Comparison of ENCODE assay signal across 36 cellular contexts in genomic region chr10:103095005-103095404, GRCh38.
"Had no signal": no experiment of that assay in that cellular context is flagged by ENCODE, and none has a peak within 500 bp of the region (broad histone marks: within the 10 kb centered on the region; RNA-seq: fewer than 3 reads in every experiment).

No MANE protein-coding gene starts in this region.

- H3K27ac ChIP-seq: adrenal gland, body of pancreas, brain microvascular endothelial cell, breast epithelium, VCaP had no signal

- H3K4me1 ChIP-seq: adrenal gland, body of pancreas, breast epithelium had no signal

- H3K4me1 Mint-ChIP-seq: activated naive CD4-positive, alpha-beta T cell treated with anti-CD3 and anti-CD28 coated beads, Interleukin-2, amount 10 ng/mL, durations not matched to agents 7 days and 5 days; activated T-helper 17 cell treated with anti-CD3 and anti-CD28 coated beads, Interleukin-2, amount 50 U/mL, for 72 hours; central memory CD8-positive, alpha-beta T cell had no signal

- ATAC-seq: activated CD8-positive, alpha-beta T cell treated with anti-CD3 and anti-CD28 coated beads for 36 hours; activated naive CD4-positive, alpha-beta T cell treated with anti-CD3 and anti-CD28 coated beads, Interleukin-2, amount 50 U/mL, for 72 hours; activated T-cell treated with anti-CD3 and anti-CD28 coated beads, Interleukin-2, amount 50 U/mL, for 4 hours; activated T-cell treated with anti-CD3 and anti-CD28 coated beads, Interleukin-2, amount 50 U/mL, for 72 hours; activated T-helper 17 cell treated with anti-CD3 and anti-CD28 coated beads, Interleukin-2, amount 50 U/mL, for 72 hours; body of pancreas had no signal

- H3K27ac Mint-ChIP-seq: activated B cell treated with CpG ODN at 0.5 μM for 24 hours; activated CD4-positive, alpha-beta memory T cell treated with anti-CD3 and anti-CD28 coated beads for 36 hours; activated CD4-positive, alpha-beta T cell treated with anti-CD3 and anti-CD28 coated beads, Interleukin-2, amount 10 ng/mL, durations not matched to agents 24 days and 14 days; activated CD8-positive, alpha-beta T cell treated with anti-CD3 and anti-CD28 coated beads for 36 hours; activated naive CD4-positive, alpha-beta T cell treated with anti-CD3 and anti-CD28 coated beads, Interleukin-2, amount 10 ng/mL, durations not matched to agents 7 days and 5 days; activated naive CD4-positive, alpha-beta T cell treated with anti-CD3 and anti-CD28 coated beads, Interleukin-2, amount 50 U/mL, for 72 hours; activated naive CD8-positive, alpha-beta T cell treated with anti-CD3 and anti-CD28 coated beads for 36 hours; activated T-helper 1 cell treated with anti-CD3 and anti-CD28 coated beads, Interleukin-12 subunit alpha, Interleukin-12 subunit beta, Interleukin-2, Interleukin-4 antibody, amounts not matched to agents 30 ng/mL and 10 ng/mL and 1 ng/mL, durations not matched to agents 14 hours and 24 hours and 36 hours; activated T-helper 17 cell treated with anti-CD3 and anti-CD28 coated beads, Interleukin-2, amount 50 U/mL, for 72 hours; T-helper 1 cell treated with Interleukin-12 subunit alpha and Interleukin-12 subunit beta and Interleukin-4 antibody, amounts not matched to agents 30 μg/mL and 1 μg/mL, for 36 hours; T-helper 2 cell treated with Interferon-gamma antibody and Interleukin-4, amounts not matched to agents 5 μg/mL and 100 μg/mL, for 36 hours had no signal

- H3K4me3 ChIP-seq: adrenal gland, body of pancreas, breast epithelium had no signal

- DNase-seq: activated B cell treated with CpG ODN at 0.5 μM for 24 hours; activated CD4-positive, alpha-beta memory T cell treated with anti-CD3 and anti-CD28 coated beads for 36 hours; activated CD4-positive, alpha-beta T cell treated with anti-CD3 and anti-CD28 coated beads for 4 hours; activated CD4-positive, alpha-beta T cell treated with anti-CD3 and anti-CD28 coated beads, Interleukin-2, amount 10 ng/mL, durations not matched to agents 24 days and 14 days; activated CD4-positive, alpha-beta T cell treated with anti-CD3 and anti-CD28 coated beads, Interleukin-2, amount 50 U/mL, for 1 hour; activated CD4-positive, alpha-beta T cell treated with anti-CD3 and anti-CD28 coated beads, Interleukin-2, amount 50 U/mL, for 4 hours; activated CD4-positive, CD25-positive, alpha-beta regulatory T cell treated with anti-CD3 and anti-CD28 coated beads, Interleukin-2, amount 50 U/mL, for 72 hours; activated CD8-positive, alpha-beta memory T cell treated with anti-CD3 and anti-CD28 coated beads, Interleukin-2, amount 50 U/mL, for 4 hours; activated CD8-positive, alpha-beta T cell treated with anti-CD3 and anti-CD28 coated beads for 36 hours; activated effector memory CD4-positive, alpha-beta T cell treated with anti-CD3 and anti-CD28 coated beads, Interleukin-2, amount 50 U/mL, for 16 hours; activated gamma-delta T cell treated with Interleukin-2 at 50 U/mL for 16 hours; activated naive CD4-positive, alpha-beta T cell; activated naive CD4-positive, alpha-beta T cell treated with anti-CD3 and anti-CD28 coated beads, Interleukin-2, amount 10 ng/mL, durations not matched to agents 7 days and 5 days; activated naive CD8-positive, alpha-beta T cell treated with anti-CD3 and anti-CD28 coated beads for 36 hours; activated T-cell treated with anti-CD3 and anti-CD28 coated beads for 4 hours; activated T-cell treated with anti-CD3 and anti-CD28 coated beads, Interleukin-2, amount 50 U/mL, for 1 hour; activated T-cell treated with anti-CD3 and anti-CD28 coated beads, Interleukin-2, amount 50 U/mL, for 4 hours; activated T-cell treated with anti-CD3 and anti-CD28 coated beads, Interleukin-2, amount 50 U/mL, for 72 hours; adrenal gland; amniotic stem cell; aorta; body of pancreas; brain microvascular endothelial cell; cerebellar nuclear complex; T-helper 1 cell; T-helper 2 cell; T-helper 9 cell had no signal

- H3K9me3 ChIP-seq: adrenal gland, body of pancreas, breast epithelium had no signal

- H3K27me3 Mint-ChIP-seq: activated B cell treated with CpG ODN at 0.5 μM for 24 hours; activated CD4-positive, alpha-beta memory T cell treated with anti-CD3 and anti-CD28 coated beads for 36 hours; activated CD4-positive, alpha-beta T cell treated with anti-CD3 and anti-CD28 coated beads, Interleukin-2, amount 10 ng/mL, durations not matched to agents 24 days and 14 days; activated CD8-positive, alpha-beta T cell treated with anti-CD3 and anti-CD28 coated beads for 36 hours; activated naive CD4-positive, alpha-beta T cell treated with anti-CD3 and anti-CD28 coated beads, Interleukin-2, amount 10 ng/mL, durations not matched to agents 7 days and 5 days; activated naive CD8-positive, alpha-beta T cell treated with anti-CD3 and anti-CD28 coated beads for 36 hours; activated T-helper 17 cell treated with anti-CD3 and anti-CD28 coated beads, Interleukin-2, amount 50 U/mL, for 72 hours; central memory CD8-positive, alpha-beta T cell had no signal

- H3K27me3 ChIP-seq: adrenal gland, body of pancreas, brain microvascular endothelial cell, breast epithelium had no signal

- H3K4me3 Mint-ChIP-seq: activated B cell treated with CpG ODN at 0.5 μM for 24 hours; activated CD4-positive, alpha-beta memory T cell treated with anti-CD3 and anti-CD28 coated beads for 36 hours; activated CD4-positive, alpha-beta T cell treated with anti-CD3 and anti-CD28 coated beads, Interleukin-2, amount 10 ng/mL, durations not matched to agents 24 days and 14 days; activated CD8-positive, alpha-beta T cell treated with anti-CD3 and anti-CD28 coated beads for 36 hours; activated naive CD4-positive, alpha-beta T cell treated with anti-CD3 and anti-CD28 coated beads, Interleukin-2, amount 10 ng/mL, durations not matched to agents 7 days and 5 days; activated naive CD8-positive, alpha-beta T cell treated with anti-CD3 and anti-CD28 coated beads for 36 hours; activated T-cell treated with anti-CD3 and anti-CD28 coated beads, Interleukin-2, amount 50 U/mL, for 4 hours; activated T-cell treated with anti-CD3 and anti-CD28 coated beads, Interleukin-2, amount 50 U/mL, for 72 hours; activated T-helper 1 cell treated with anti-CD3 and anti-CD28 coated beads, Interleukin-12 subunit alpha, Interleukin-12 subunit beta, Interleukin-2, Interleukin-4 antibody, amounts not matched to agents 30 ng/mL and 10 ng/mL and 1 ng/mL, durations not matched to agents 14 hours and 24 hours and 36 hours; activated T-helper 17 cell treated with anti-CD3 and anti-CD28 coated beads, Interleukin-2, amount 50 U/mL, for 72 hours; central memory CD8-positive, alpha-beta T cell; T-helper 1 cell treated with Interleukin-12 subunit alpha and Interleukin-12 subunit beta and Interleukin-4 antibody, amounts not matched to agents 30 μg/mL and 1 μg/mL, for 36 hours; T-helper 2 cell treated with Interferon-gamma antibody and Interleukin-4, amounts not matched to agents 5 μg/mL and 100 μg/mL, for 36 hours had no signal

- FAIRE-seq: TTC549 had no signal

- H3K9me3 Mint-ChIP-seq: activated B cell treated with CpG ODN at 0.5 μM for 24 hours; activated CD4-positive, alpha-beta memory T cell treated with anti-CD3 and anti-CD28 coated beads for 36 hours; activated CD4-positive, alpha-beta T cell treated with anti-CD3 and anti-CD28 coated beads, Interleukin-2, amount 10 ng/mL, durations not matched to agents 24 days and 14 days; activated CD8-positive, alpha-beta T cell treated with anti-CD3 and anti-CD28 coated beads for 36 hours; activated naive CD4-positive, alpha-beta T cell treated with anti-CD3 and anti-CD28 coated beads, Interleukin-2, amount 10 ng/mL, durations not matched to agents 7 days and 5 days; activated naive CD4-positive, alpha-beta T cell treated with anti-CD3 and anti-CD28 coated beads, Interleukin-2, amount 50 U/mL, for 72 hours; activated naive CD8-positive, alpha-beta T cell treated with anti-CD3 and anti-CD28 coated beads for 36 hours; activated T-cell treated with anti-CD3 and anti-CD28 coated beads, Interleukin-2, amount 50 U/mL, for 4 hours; activated T-cell treated with anti-CD3 and anti-CD28 coated beads, Interleukin-2, amount 50 U/mL, for 72 hours; activated T-helper 1 cell treated with anti-CD3 and anti-CD28 coated beads, Interleukin-12 subunit alpha, Interleukin-12 subunit beta, Interleukin-2, Interleukin-4 antibody, amounts not matched to agents 30 ng/mL and 10 ng/mL and 1 ng/mL, durations not matched to agents 14 hours and 24 hours and 36 hours; activated T-helper 17 cell treated with anti-CD3 and anti-CD28 coated beads, Interleukin-2, amount 50 U/mL, for 72 hours; central memory CD8-positive, alpha-beta T cell; T-helper 1 cell treated with Interleukin-12 subunit alpha and Interleukin-12 subunit beta and Interleukin-4 antibody, amounts not matched to agents 30 μg/mL and 1 μg/mL, for 36 hours; T-helper 2 cell treated with Interferon-gamma antibody and Interleukin-4, amounts not matched to agents 5 μg/mL and 100 μg/mL, for 36 hours had no signal
